In genomic region chr15:88255496-88256171, GRCh38 we compare ENCODE assay signal across 8 cellular contexts. TPM values are rescaled to one million over a fixed set of nuclear protein-coding genes. Genes with fewer than 3 reads are reported as not detected.
DNase-seq lines count a peak whose midpoint lies in the region; ATAC-seq, FAIRE-seq and TF ChIP-seq lines count a peak whose summit lies in the region.

No MANE protein-coding gene starts in this region.

- H4K20me1 ChIP-seq in mammary epithelial cell (ENCODE audit: insufficient read depth, low read length), result no peaks in the 10 kb centered on the region

- peak overlapping the region; percentile 69 for H3K4me2 ChIP-seq in mammary epithelial cell (ENCODE audit: insufficient read depth, low read depth, low read length)

- TF ChIP-seq CTCF in mammary epithelial cell (conservative IDR thresholded peaks at IDR 0.05 in 1 of 2, IDR thresholded peaks at IDR 0.05 in 1 of 2; ENCODE audit: extremely low read depth in 1 of 2, insufficient read depth in 1 of 2, low read depth in 1 of 2, low read length in 2 of 2), result no peak
- TF ChIP-seq CTCF in tibial artery (IDR thresholded peaks at IDR 0.05), result no peak

- WGBS in mammary epithelial cell (ENCODE audit: low coverage, missing lambda C conversion rate), result 0% methylated on average over 19 of the region's 54 CpGs
- 2% methylated on average over 45 to 54 of the region's 54 CpGs for WGBS in small intestine, 3 donors

- H3K27me3 ChIP-seq in mammary epithelial cell (ENCODE audit: insufficient read depth, low read length) (peaks cover 30% of the 10 kb centered on the region), tibial artery (no peaks in the 10 kb centered on the region), small intestine (ENCODE audit: control insufficient read depth in 2 of 2, insufficient read depth in 2 of 2, low read length in 2 of 2) (peaks cover 12 to 33% of the 10 kb centered on the region in 2 donors)

- no peaks in the 10 kb centered on the region for H3K9me3 Mint-ChIP-seq in activated naive CD4-positive, alpha-beta T cell treated with anti-CD3 and anti-CD28 coated beads, Interleukin-2, amount 10 ng/mL, durations not matched to agents 7 days and 5 days

- H3K27ac ChIP-seq in mammary epithelial cell (ENCODE audit: insufficient read depth, low read depth, low read length), result no peak overlapping the region
- H3K27ac ChIP-seq in tibial artery, result peak overlapping the region; percentile 92 to 93
- H3K27ac ChIP-seq in small intestine (ENCODE audit: low read depth in 1 of 2, low read length in 1 of 2), result no peak overlapping the region

- H3K79me2 ChIP-seq in mammary epithelial cell (ENCODE audit: insufficient read depth, low read length), result no peaks in the 10 kb centered on the region

- no peak overlapping the region for H2AFZ ChIP-seq in mammary epithelial cell (ENCODE audit: low read depth, low read length)

- H3K27me3 Mint-ChIP-seq in activated naive CD4-positive, alpha-beta T cell treated with anti-CD3 and anti-CD28 coated beads, Interleukin-2, amount 10 ng/mL, durations not matched to agents 7 days and 5 days, result peaks cover 95% of the 10 kb centered on the region

- dilution Hi-C loops in mammary epithelial cell (cut with HindIII; ENCODE audit: low sequenced_read_pairs), result no loop called here

- H3K4me3 Mint-ChIP-seq in activated naive CD4-positive, alpha-beta T cell treated with anti-CD3 and anti-CD28 coated beads, Interleukin-2, amount 10 ng/mL, durations not matched to agents 7 days and 5 days, result peak overlapping the region; percentile 53

- no peaks in the 10 kb centered on the region for H3K9me3 ChIP-seq in mammary epithelial cell (replicated peaks; ENCODE audit: insufficient read depth, low read length)
- H3K9me3 ChIP-seq in tibial artery, result no peaks in the 10 kb centered on the region
- no peaks in the 10 kb centered on the region for H3K9me3 ChIP-seq in small intestine (ENCODE audit: control insufficient read depth, low read depth)

- no peak overlapping the region for H3K27ac Mint-ChIP-seq in activated naive CD4-positive, alpha-beta T cell treated with anti-CD3 and anti-CD28 coated beads, Interleukin-2, amount 10 ng/mL, durations not matched to agents 7 days and 5 days

- DNase-seq in activated naive CD4-positive, alpha-beta T cell treated with anti-CD3 and anti-CD28 coated beads, Interleukin-2, amount 10 ng/mL, durations not matched to agents 7 days and 5 days, result no peak
- no peak for DNase-seq in activated naive CD4-positive, alpha-beta T cell (lab: John Stamatoyannopoulos, UW)
- DNase-seq in mammary epithelial cell, result peak; percentile 46
- peak; percentile 91 for DNase-seq in left kidney (ENCODE audit: low read depth, low spot score)
- DNase-seq in tibial artery, result peak; percentile 52 to 80
- no peak for DNase-seq in GDM1 (lab: John Stamatoyannopoulos, UW)
- DNase-seq in small intestine, result no peak

- no peaks in the 10 kb centered on the region for H3K36me3 ChIP-seq in mammary epithelial cell (ENCODE audit: insufficient read depth, low read length)
- H3K36me3 ChIP-seq in tibial artery, result no peaks in the 10 kb centered on the region
- no peaks in the 10 kb centered on the region for H3K36me3 ChIP-seq in small intestine (ENCODE audit: control insufficient read depth in 2 of 2, insufficient read depth in 2 of 2, low read length in 2 of 2)

- intact Hi-C loops in mammary epithelial cell (cut with micrococcal nuclease) (no loop called here), tibial artery (cut with DNase I; ENCODE audit: low total_unique reads) (no loop called here)

- H3K9ac ChIP-seq in mammary epithelial cell (ENCODE audit: insufficient read depth, low read length), result no peak overlapping the region

- CTCF ChIA-PET in activated naive CD4-positive, alpha-beta T cell treated with anti-CD3 and anti-CD28 coated beads, Interleukin-2, amount 10 ng/mL, durations not matched to agents 7 days and 5 days (lab: Charles Lee), result interaction anchor here (1.1 to 2.3 kb wide), 2 partner anchors 8 to 10 kb away, joined by 3 to 10 read pairs; no protein-coding TSS in a partner anchor
- CTCF ChIA-PET in mammary epithelial cell (lab: Charles Lee; ENCODE audit: low non-redundant PET), result interaction anchor here (0.6 kb wide), 1 partner anchor 383 kb away, joined by 5 read pairs; the partner anchor contains the start of gene ISG20

- in situ Hi-C loops in mammary epithelial cell (cut with MboI; ENCODE audit: low sequenced_read_pairs in 2 of 2), result no loop called here

- peaks cover 24% of the 10 kb centered on the region for H3K4me1 Mint-ChIP-seq in activated naive CD4-positive, alpha-beta T cell treated with anti-CD3 and anti-CD28 coated beads, Interleukin-2, amount 10 ng/mL, durations not matched to agents 7 days and 5 days

- H3K4me3 ChIP-seq in mammary epithelial cell (replicated peaks in 1 of 3; ENCODE audit: insufficient read depth in 1 of 3, low read depth in 2 of 3, low read length in 3 of 3) (no peak overlapping the region), tibial artery (peak overlapping the region; percentile 71 to 84), small intestine (ENCODE audit: low read depth in 1 of 2, low read length in 2 of 2) (no peak overlapping the region)

- no TSS peak for BruUV-seq in mammary epithelial cell (replicated peaks; lab: Mats Ljungman, UMichigan)

- H3K4me1 ChIP-seq in mammary epithelial cell (ENCODE audit: insufficient read depth, low read length) (peaks cover 8% of the 10 kb centered on the region), tibial artery (peaks cover 0 to 57% (median 34%) of the 10 kb centered on the region in 4 donors), small intestine (ENCODE audit: control insufficient read depth in 2 of 2, insufficient read depth in 1 of 2, low read depth in 1 of 2, low read length in 1 of 2) (peaks cover 0 to 2% of the 10 kb centered on the region in 2 donors)

- no peak for ATAC-seq in GM18498 (IDR thresholded peaks at IDR 0.05; ENCODE audit: unreplicated experiment)

- no peak for FAIRE-seq in small intestine (lab: Jason Lieb, UNC)

- peaks cover 3% of the 10 kb centered on the region for H3K36me3 Mint-ChIP-seq in activated naive CD4-positive, alpha-beta T cell treated with anti-CD3 and anti-CD28 coated beads, Interleukin-2, amount 10 ng/mL, durations not matched to agents 7 days and 5 days

RNA-seq across cellular contexts. Expression of gene NTRK3, which starts 0.9 kb away (rescaled TPM):
- not detected for total RNA-seq in mammary epithelial cell
- polyA plus RNA-seq in mammary epithelial cell, result not detected
- polyA minus RNA-seq in mammary epithelial cell, result not detected
- 1 to 10 TPM in 1 of 3 donors, under 1 TPM in 1, not detected in 1; under 0.01 to 3.6 TPM for polyA plus RNA-seq in small intestine

Comparison
In these comparisons a context has a peak if more than half of its experiments do, and no peak if none do; other contexts are left out.
1. DNase-seq: peak in mammary epithelial cell (single experiment), left kidney (single experiment) and tibial artery (2 of 2); none in activated naive CD4-positive, alpha-beta T cell treated with anti-CD3 and anti-CD28 coated beads, Interleukin-2, amount 10 ng/mL, durations not matched to agents 7 days and 5 days (single experiment), activated naive CD4-positive, alpha-beta T cell (0 of 4), GDM1 (single experiment) and small intestine (single experiment).
2. H3K27ac ChIP-seq: peak in tibial artery (2 of 2); none in mammary epithelial cell (single experiment) and small intestine (0 of 2).
3. H3K4me3 ChIP-seq: peak in tibial artery (2 of 2); none in mammary epithelial cell (0 of 3) and small intestine (0 of 2).